Comparison of ENCODE assay signal across 17 cellular contexts in the genomic region with DNA sequence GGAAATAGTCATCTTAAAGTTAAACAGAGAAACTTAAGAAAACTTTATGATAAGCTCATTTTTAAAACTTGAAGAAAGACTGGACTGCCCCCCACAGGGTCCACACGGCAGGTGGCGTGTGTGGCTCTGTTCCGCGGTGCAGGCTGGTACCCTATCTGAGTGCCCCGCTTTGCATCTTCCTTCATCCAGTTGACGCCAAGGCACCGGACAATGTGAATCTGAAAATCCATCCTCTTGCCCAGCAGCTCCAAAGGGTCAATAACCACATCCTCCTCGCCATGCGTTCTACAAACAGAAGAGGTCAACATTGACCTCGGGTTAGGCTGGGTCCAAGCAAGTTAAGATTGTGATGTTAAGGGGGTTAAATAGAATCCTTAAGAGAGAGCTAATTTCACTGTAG. TPM values are rescaled to one million over a fixed set of nuclear protein-coding genes. Genes with fewer than 3 reads are reported as not detected.
DNase-seq lines count a peak whose midpoint lies in the region; ATAC-seq and TF ChIP-seq lines count a peak whose summit lies in the region.
"Had no signal": no experiment of that assay in that cellular context is flagged by ENCODE, and none has a peak within 500 bp of the region (broad histone marks: within the 10 kb centered on the region; RNA-seq: fewer than 3 reads in every experiment).

No MANE protein-coding gene starts in this region.

- H3K36me3 Mint-ChIP-seq in chondrocyte (ENCODE audit: low read depth): peaks cover 32% of the 10 kb centered on the region
- H3K36me3 Mint-ChIP-seq: CD4-positive, alpha-beta memory T cell had no signal

- no peak overlapping the region for H3K9ac ChIP-seq in PC-3 (ENCODE audit: low read length)

- H3K27ac ChIP-seq in PC-3 (ENCODE audit: low read length) (no peak overlapping the region), substantia nigra (ENCODE audit: low read depth, low read length, poor library complexity, severe bottlenecking) (no peak overlapping the region), dorsolateral prefrontal cortex (no peak overlapping the region)
- H3K27ac ChIP-seq: 22Rv1 had no signal

- H3K4me1 ChIP-seq in PC-3 (ENCODE audit: insufficient read depth, low read length): no peaks in the 10 kb centered on the region
- H3K4me1 ChIP-seq: HAP-1 had no signal

- H3K4me1 Mint-ChIP-seq in chondrocyte (ENCODE audit: low read depth): peaks cover 6% of the 10 kb centered on the region

- no peak overlapping the region for H2AFZ ChIP-seq in PC-3 (ENCODE audit: low read length)

- H3K36me3 ChIP-seq in PC-3 (ENCODE audit: low read depth, low read length): 0 out of 2 replicates have a peak, but pooled peaks cover 10% of the 10 kb centered on the region
- H3K36me3 ChIP-seq: HAP-1 had no signal

- no peak overlapping the region for H3K4me3 Mint-ChIP-seq in chondrocyte (ENCODE audit: unreplicated experiment)
- H3K4me3 Mint-ChIP-seq: B cell; CD4-positive, alpha-beta memory T cell; HFFc6 had no signal

- H3K27me3 ChIP-seq in PC-3 (ENCODE audit: low read length) (no peaks in the 10 kb centered on the region), dorsolateral prefrontal cortex (no peaks in the 10 kb centered on the region)

- H4K20me1 ChIP-seq in PC-3 (ENCODE audit: low read length): no peaks in the 10 kb centered on the region

- no peak overlapping the region for H3K27ac Mint-ChIP-seq in chondrocyte (ENCODE audit: unreplicated experiment)
- H3K27ac Mint-ChIP-seq: B cell; CD4-positive, alpha-beta memory T cell; HFFc6 had no signal

- no peaks in the 10 kb centered on the region for H3K9me2 ChIP-seq in PC-3 (replicated peaks; ENCODE audit: low read length)

- H3K9me3 Mint-ChIP-seq in chondrocyte (ENCODE audit: low read depth): no peaks in the 10 kb centered on the region

- POLR2A ChIA-PET in PC-3 (lab: Charles Lee; ENCODE audit: unreplicated experiment): no interaction called here

- peak; percentile 32 for DNase-seq in activated CD8-positive, alpha-beta memory T cell treated with anti-CD3 and anti-CD28 coated beads, Interleukin-2, amount 50 U/mL, for 48 hours
- no peak for DNase-seq in activated CD8-positive, alpha-beta memory T cell treated with anti-CD3 and anti-CD28 coated beads, Interleukin-2, amount 50 U/mL, for 4 hours
- DNase-seq in chondrocyte (ENCODE audit: low spot score): peak; percentile 43
- DNase-seq in posterior vena cava (ENCODE audit: low spot score): peak; percentile 78
- DNase-seq in PC-3: no peak
- DNase-seq in substantia nigra (lab: John Stamatoyannopoulos, UW): no peak
- DNase-seq in dorsolateral prefrontal cortex: no peak
- DNase-seq: Calu3; CD4-positive, alpha-beta memory T cell; COR-L47; DMS53; GF-D8; GOT3; HFFc6 had no signal

- CTCF ChIA-PET in PC-3 (lab: Charles Lee): interaction anchor here (0.7 kb wide), 1 partner anchor 113 kb away, joined by 4 read pairs; no protein-coding TSS in a partner anchor

- H3K79me2 ChIP-seq in PC-3 (ENCODE audit: low read length): no peaks in the 10 kb centered on the region

- no peak for ATAC-seq in PC-3

- TF ChIP-seq CTCF in chondrocyte (IDR thresholded peaks at IDR 0.05): no peak
- TF ChIP-seq CTCF in PC-3 (conservative IDR thresholded peaks at IDR 0.05; ENCODE audit: low read depth, low read length): no peak
- no peak for TF ChIP-seq CTCF in dorsolateral prefrontal cortex (IDR thresholded peaks at IDR 0.05 in 54 of 56, conservative IDR thresholded peaks at IDR 0.05 in 2 of 56; ENCODE audit: low read depth in 1 of 56, partially characterized antibody in 56 of 56)

- H3K9me3 ChIP-seq in PC-3 (ENCODE audit: low read length): no peaks in the 10 kb centered on the region
- H3K9me3 ChIP-seq: HAP-1 had no signal

- no peak overlapping the region for H3K4me2 ChIP-seq in PC-3 (ENCODE audit: low read length)

- H3K4me3 ChIP-seq in PC-3 (ENCODE audit: low read length): no peak overlapping the region
- H3K4me3 ChIP-seq in dorsolateral prefrontal cortex: no peak overlapping the region
- H3K4me3 ChIP-seq: HAP-1 had no signal

- intact Hi-C loops in posterior vena cava (cut with DNase I) (no loop called here), PC-3 (cut with micrococcal nuclease) (no loop called here), dorsolateral prefrontal cortex (cut with DNase I) (no loop called here)

- H3F3A ChIP-seq in PC-3 (ENCODE audit: low read length, unreplicated experiment): no peaks in the 10 kb centered on the region

- BruUV-seq in PC-3 (replicated peaks; lab: Mats Ljungman, UMichigan): no TSS peak

- no peaks in the 10 kb centered on the region for H3K27me3 Mint-ChIP-seq in chondrocyte (ENCODE audit: low read depth)
- H3K27me3 Mint-ChIP-seq: CD4-positive, alpha-beta memory T cell had no signal

RNA-seq across cellular contexts. Expression of gene SCCPDH, which starts 54.5 kb away (rescaled TPM):
- 33.5 to 39.4 TPM (median 33.5 TPM) in 3 replicates for total RNA-seq in chondrocyte
- 10 to 100 TPM; 22.7 to 23.2 TPM for total RNA-seq in posterior vena cava
- total RNA-seq in PC-3 (2014; rRNA removed): 46.1 and 50.8 TPM in 2 replicates
- total RNA-seq in dorsolateral prefrontal cortex: 10 to 100 TPM; 25.8 to 69.7 (median 46.0) TPM

Comparison
In these comparisons a context has a peak if more than half of its experiments do, and no peak if none do; other contexts are left out.
1. DNase-seq: peak in activated CD8-positive, alpha-beta memory T cell treated with anti-CD3 and anti-CD28 coated beads, Interleukin-2, amount 50 U/mL, for 48 hours (single experiment), chondrocyte (single experiment) and posterior vena cava (single experiment); none in activated CD8-positive, alpha-beta memory T cell treated with anti-CD3 and anti-CD28 coated beads, Interleukin-2, amount 50 U/mL, for 4 hours (single experiment), PC-3 (single experiment), substantia nigra (0 of 49) and dorsolateral prefrontal cortex (0 of 10).